In genomic region chr2:71722286-71722685, GRCh38 we compare ENCODE assay signal across 22 cellular contexts.
"Had no signal": no experiment of that assay in that cellular context is flagged by ENCODE, and none has a peak within 500 bp of the region (broad histone marks: within the 10 kb centered on the region; RNA-seq: fewer than 3 reads in every experiment).

No MANE protein-coding gene starts in this region.

- H3K27ac ChIP-seq: epithelial cell of prostate, pancreas, prostate gland, uterus had no signal

- FAIRE-seq: kidney, pancreas had no signal

- H3K4me3 ChIP-seq: esophagus muscularis mucosa, gastroesophageal sphincter, lung, pancreas, prostate gland, spleen, stomach, thyroid gland, uterus had no signal

- H3K36me3 ChIP-seq: esophagus muscularis mucosa, gastroesophageal sphincter, pancreas, prostate gland, spleen, stomach, thyroid gland, uterus had no signal

- H3K9me3 ChIP-seq: pancreas, prostate gland, thyroid gland, uterus had no signal

- H3K4me1 ChIP-seq: prostate gland, uterus had no signal

- H3K27me3 ChIP-seq: esophagus muscularis mucosa, gastroesophageal sphincter, pancreas, spleen, stomach, thyroid gland, uterus had no signal

- ATAC-seq: effector memory CD8-positive, alpha-beta T cell; gastroesophageal sphincter; left cardiac atrium; left ventricle myocardium superior; sciatic nerve; stimulated activated naive B cell treated with anti-CD40 and anti-IgM and Interleukin-4, amounts not matched to agents 10 μg/mL and 1 μg/mL and 100 μg/mL, for 72 hours had no signal

- DNase-seq: effector memory CD8-positive, alpha-beta T cell; glutamatergic neuron; kidney; left cardiac atrium; left ventricle myocardium superior; naive B cell; occipital lobe; pancreas; spleen; stimulated activated CD4-positive, alpha-beta T cell treated with anti-CD3 and anti-CD28 coated beads, Interleukin-15, amount 100 ng/mL, for 24 hours; stimulated activated CD4-positive, alpha-beta T cell treated with anti-CD3 and anti-CD28 coated beads, Interleukin-1b, Interleukin-23, amount 100 ng/mL, for 48 hours; stimulated activated CD4-positive, alpha-beta T cell treated with anti-CD3 and anti-CD28 coated beads, Interleukin-4, amount 100 ng/mL, for 24 hours; stimulated activated naive B cell treated with anti-CD40 and anti-IgM and Interleukin-4, amounts not matched to agents 10 μg/mL and 1 μg/mL and 100 μg/mL, for 72 hours; stomach; thyroid gland; uterus had no signal
